ENCODE assay signal across 16 cellular contexts in genomic region chr4:109079731-109080130, GRCh38.
DNase-seq lines count a peak whose midpoint lies in the region; ATAC-seq lines count a peak whose summit lies in the region.
"Had no signal": no experiment of that assay in that cellular context is flagged by ENCODE, and none has a peak within 500 bp of the region (broad histone marks: within the 10 kb centered on the region; RNA-seq: fewer than 3 reads in every experiment).

No MANE protein-coding gene starts in this region.

- in situ Hi-C loops in ACHN (cut with HindIII; ENCODE audit: low pct_ligation_motif_present, low pct_unique_long_range_greater_than_20kb, low sequenced_read_pairs) = no loop called here

- H3K27me3 ChIP-seq in skeletal muscle satellite cell (ENCODE audit: control insufficient read depth, insufficient read depth, low read length) = no peaks in the 10 kb centered on the region
- H3K27me3 ChIP-seq: pancreas had no signal

- H3K9ac ChIP-seq in skeletal muscle satellite cell (ENCODE audit: low read depth, low read length) = no peak overlapping the region

- ATAC-seq in activated CD4-positive, CD25-positive, alpha-beta regulatory T cell treated with anti-CD3 and anti-CD28 coated beads, Interleukin-2, amount 50 U/mL, for 24 hours = peak; percentile 58 to 68
- ATAC-seq: esophagus mucosa, pancreas, T-helper 17 cell had no signal

- no peaks in the 10 kb centered on the region for H3K9me3 ChIP-seq in skeletal muscle satellite cell (replicated peaks; ENCODE audit: low read length)
- H3K9me3 ChIP-seq: pancreas had no signal

- DNase-seq in activated CD4-positive, CD25-positive, alpha-beta regulatory T cell (lab: John Stamatoyannopoulos, UW) = no peak
- peak; percentile 61 for DNase-seq in NOMO-1 treated with DMSO at 0.1 percent for 48 hours (lab: John Stamatoyannopoulos, UW; ENCODE audit: unreplicated experiment)
- DNase-seq in dermis blood vessel endothelial cell = peak; percentile 78
- DNase-seq in retina = no peak
- DNase-seq in ACHN = no peak
- no peak for DNase-seq in NCI-H146 (lab: John Stamatoyannopoulos, UW)
- DNase-seq: activated CD4-positive, alpha-beta memory T cell treated with anti-CD3 and anti-CD28 coated beads, Interleukin-2, amount 10 ng/mL, durations not matched to agents 7 days and 5 days; central memory CD4-positive, alpha-beta T cell; DMS153; GOT3; NCI-H2029; pancreas; T-helper 17 cell had no signal

- no peak overlapping the region for H3K4me3 ChIP-seq in skeletal muscle satellite cell (ENCODE audit: low read length)
- H3K4me3 ChIP-seq: pancreas had no signal

- H3K4me2 ChIP-seq in skeletal muscle satellite cell (ENCODE audit: low read length) = peak overlapping the region; percentile 69

- H3K36me3 ChIP-seq in skeletal muscle satellite cell (ENCODE audit: insufficient read depth, low read length) = no peaks in the 10 kb centered on the region
- H3K36me3 ChIP-seq: pancreas had no signal

- H3K4me1 ChIP-seq in skeletal muscle satellite cell (ENCODE audit: control insufficient read depth, insufficient read depth, low read length) = peaks cover 17% of the 10 kb centered on the region
- H3K4me1 ChIP-seq: pancreas had no signal

Comparison
In these comparisons a context has a peak if more than half of its experiments do, and no peak if none do; other contexts are left out.
1. DNase-seq: peak in NOMO-1 treated with DMSO at 0.1 percent for 48 hours (single experiment) and dermis blood vessel endothelial cell (single experiment); none in activated CD4-positive, CD25-positive, alpha-beta regulatory T cell (0 of 4), retina (single experiment), ACHN (single experiment) and NCI-H146 (single experiment).